1 cellular context compared by ENCODE assay signal in the genomic region with DNA sequence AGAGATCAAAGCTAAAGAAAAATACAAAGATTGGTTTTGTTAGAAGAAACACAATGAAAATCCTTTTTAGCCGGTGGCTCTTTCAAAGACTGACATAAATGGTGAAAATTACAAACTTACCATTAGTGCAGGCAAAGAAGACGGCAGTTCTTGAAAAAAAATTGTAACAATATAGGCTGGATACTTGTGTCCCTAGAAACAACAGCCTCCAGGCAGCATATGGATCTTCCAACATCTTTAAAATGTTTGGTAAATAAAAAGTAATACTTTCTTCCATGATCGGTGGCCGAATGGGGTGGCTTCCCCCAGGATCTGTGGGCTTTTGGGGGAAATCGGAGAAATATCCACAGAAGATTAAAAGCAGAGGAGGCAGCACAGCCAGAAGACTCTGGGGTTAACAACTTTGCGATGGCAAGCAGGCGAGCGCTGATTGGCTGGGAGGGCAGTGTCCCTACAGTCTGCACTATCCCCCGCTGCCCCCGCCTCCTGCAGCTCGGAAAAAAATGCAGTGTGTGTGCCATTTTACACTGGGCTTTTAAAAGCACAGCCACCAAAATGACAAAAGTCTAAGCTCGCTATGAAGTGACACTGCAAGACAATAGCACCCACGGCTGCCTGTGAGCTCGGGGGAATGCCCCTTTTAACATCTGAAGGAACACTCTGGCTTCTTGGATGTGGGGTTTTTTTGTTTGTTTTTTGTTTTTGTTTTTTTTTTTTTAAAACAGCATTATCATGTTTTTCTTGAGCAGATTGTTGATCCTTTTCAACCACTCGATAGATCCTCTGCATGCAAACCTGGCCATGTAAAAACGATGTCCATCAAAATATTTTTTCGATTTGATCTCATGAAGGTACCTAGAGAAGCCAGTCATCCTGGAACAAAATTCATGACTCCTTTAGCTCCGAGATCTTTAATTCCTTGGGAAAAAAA.
TF ChIP-seq lines count a peak whose summit lies in the region.

No MANE protein-coding gene starts in this region.

TF ChIP-seq in GM23338, 12 proteins besides CTCF, POLR2A, EP300 and RAD21 (continued from another document):
- TF ChIP-seq ZNF462 (CRISPR knock-in tag; IDR thresholded peaks at IDR 0.05): no peak
- no peak for TF ChIP-seq STAT1 (IDR thresholded peaks at IDR 0.05; ENCODE audit: unreplicated experiment)
- TF ChIP-seq POLR2AphosphoS5 (IDR thresholded peaks at IDR 0.05; ENCODE audit: low read depth): peak; percentile 68
